In the genomic region with DNA sequence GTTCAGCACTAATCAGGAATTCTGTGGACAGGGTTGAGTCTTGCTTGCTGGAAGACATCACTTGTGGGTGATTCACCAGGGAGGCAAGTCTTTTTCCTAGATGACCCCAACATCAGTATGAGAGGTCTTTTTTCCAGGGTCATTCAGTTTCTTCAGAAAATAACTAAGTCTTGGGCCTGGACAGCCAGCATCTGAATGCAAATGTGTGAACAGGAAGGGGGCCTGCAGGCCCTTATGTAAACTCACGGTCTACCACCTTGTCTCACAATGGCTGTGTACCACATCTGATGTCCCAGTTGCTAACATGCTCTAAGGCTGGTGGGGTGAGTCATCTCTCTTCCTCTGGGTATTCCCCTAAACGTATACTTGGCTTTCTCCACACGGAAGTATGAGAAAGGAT, we compare ENCODE assay signal across 8 cellular contexts.
DNase-seq lines count a peak whose midpoint lies in the region; ATAC-seq and TF ChIP-seq lines count a peak whose summit lies in the region.

No MANE protein-coding gene starts in this region.

- H3K4me1 ChIP-seq in heart left ventricle, result peaks cover 0 to 23% (median 5%) of the 10 kb centered on the region in 12 donors

- peak; percentile 97 for ATAC-seq in GM18519 (IDR thresholded peaks at IDR 0.05; ENCODE audit: low FRiP score, unreplicated experiment)
- ATAC-seq in HG02870 (IDR thresholded peaks at IDR 0.05; ENCODE audit: unreplicated experiment), result peak; percentile 99
- ATAC-seq in heart left ventricle, result no peak

- no peaks in the 10 kb centered on the region for H3K9me3 ChIP-seq in heart left ventricle

- TF ChIP-seq CTCF in cardiac fibroblast (IDR thresholded peaks at IDR 0.05; ENCODE audit: low read depth, low read length) (no peak), heart left ventricle (IDR thresholded peaks at IDR 0.05) (no peak)

- H3K36me3 ChIP-seq in heart left ventricle, result peaks cover 0 to 55% (median 44%) of the 10 kb centered on the region in 9 donors

- intact Hi-C loops in heart left ventricle (cut with DNase I), result no loop called here

- no peaks in the 10 kb centered on the region for H3K27me3 ChIP-seq in heart left ventricle

- 53 to 59% (median 54%) methylated on average over 3 of the region's 3 CpGs for WGBS in heart left ventricle, 4 donors

- H3K4me3 ChIP-seq in cardiac fibroblast (replicated peaks in 1 of 2; ENCODE audit: low read depth in 2 of 2, low read length in 2 of 2) (no peak overlapping the region), heart left ventricle (no peak overlapping the region)

- no peak for TF ChIP-seq POLR2A in heart left ventricle (IDR thresholded peaks at IDR 0.05)

- DNase-seq in T-helper 2 cell (peak in 4 of 5 experiments; percentile 3 to 93 (median 27)), cardiac fibroblast (ENCODE audit: low read depth in 2 of 2) (peak; percentile 74 to 93), NCI-H526 treated with DMSO at 0.1 percent for 48 hours (lab: John Stamatoyannopoulos, UW) (no peak), heart left ventricle (no peak), LoVo (ENCODE audit: low spot score) (no peak)
- DNase-seq in stimulated activated CD4-positive, alpha-beta T cell treated with anti-CD3 and anti-CD28 coated beads, Interleukin-15, amount 100 ng/mL, for 48 hours (ENCODE audit: low read depth in 2 of 2), result peak; percentile 13 to 31

- H3K27ac ChIP-seq in heart left ventricle, result no peak overlapping the region

Comparison
In these comparisons a context has a peak if more than half of its experiments do, and no peak if none do; other contexts are left out.
1. ATAC-seq: peak in GM18519 (single experiment) and HG02870 (single experiment); none in heart left ventricle (0 of 4).
2. DNase-seq: peak in T-helper 2 cell (4 of 5), cardiac fibroblast (2 of 2) and stimulated activated CD4-positive, alpha-beta T cell treated with anti-CD3 and anti-CD28 coated beads, Interleukin-15, amount 100 ng/mL, for 48 hours (2 of 2); none in NCI-H526 treated with DMSO at 0.1 percent for 48 hours (single experiment), heart left ventricle (0 of 5) and LoVo (single experiment).